14 cellular contexts compared by ENCODE assay signal in genomic region chr14:63551338-63551737, GRCh38. TPM values are rescaled to one million over a fixed set of nuclear protein-coding genes. Genes with fewer than 3 reads are reported as not detected.
A peak's percentile ranks its signal among the peaks of the same experiment; 100 is the strongest.
DNase-seq lines count a peak whose midpoint lies in the region; ATAC-seq and TF ChIP-seq lines count a peak whose summit lies in the region.
"Had no signal": no experiment of that assay in that cellular context is flagged by ENCODE, and none has a peak within 500 bp of the region (broad histone marks: within the 10 kb centered on the region; RNA-seq: fewer than 3 reads in every experiment).

No MANE protein-coding gene starts in this region.

- 73% methylated on average over 3 of the region's 3 CpGs for WGBS in SK-N-SH (ENCODE audit: low lambda C conversion rate)
- WGBS in right lobe of liver (ENCODE audit: insufficient coverage, low coverage, low lambda C conversion rate, missing lambda C conversion rate), result 79% methylated on average over 3 of the region's 3 CpGs

- H4K20me1 ChIP-seq in SK-N-SH (ENCODE audit: insufficient read depth), result no peaks in the 10 kb centered on the region

- no peak overlapping the region for H3K9ac ChIP-seq in SK-N-SH
- H3K9ac ChIP-seq in skeletal muscle satellite cell (ENCODE audit: low read depth, low read length), result no peak overlapping the region

- TF ChIP-seq EP300 in SK-N-SH (IDR thresholded peaks at IDR 0.05; ENCODE audit: borderline replicate concordance in 1 of 2, low read depth in 1 of 2, low read length in 1 of 2), result no peak

- no peaks in the 10 kb centered on the region for H3K4me1 ChIP-seq in SK-N-SH (ENCODE audit: control insufficient read depth in 1 of 2, insufficient read depth in 2 of 2, low read depth in 1 of 2, low read length in 1 of 2)
- H3K4me1 ChIP-seq in skeletal muscle satellite cell (ENCODE audit: control insufficient read depth, insufficient read depth, low read length), result peaks cover 8% of the 10 kb centered on the region
- no peaks in the 10 kb centered on the region for H3K4me1 ChIP-seq in right lobe of liver
- H3K4me1 ChIP-seq: SJCRH30 had no signal

- intact Hi-C loops in right lobe of liver (cut with DNase I), result no loop called here

- no peak for TF ChIP-seq CTCF in SK-N-SH (IDR thresholded peaks at IDR 0.05)
- no peak for TF ChIP-seq CTCF in fibroblast of mammary gland (conservative IDR thresholded peaks at IDR 0.05; ENCODE audit: control insufficient read depth, insufficient read depth, low read depth, low read length)
- no peak for TF ChIP-seq CTCF in right lobe of liver (IDR thresholded peaks at IDR 0.05)

- H3K79me2 ChIP-seq in SK-N-SH (ENCODE audit: insufficient read depth), result no peaks in the 10 kb centered on the region

- H3K27me3 ChIP-seq in SK-N-SH (ENCODE audit: insufficient read depth) (no peaks in the 10 kb centered on the region), skeletal muscle satellite cell (ENCODE audit: control insufficient read depth, insufficient read depth, low read length) (no peaks in the 10 kb centered on the region), right lobe of liver (no peaks in the 10 kb centered on the region)
- H3K27me3 ChIP-seq: SJCRH30 had no signal

- H3K4me3 ChIP-seq in SK-N-SH (ENCODE audit: low read depth in 2 of 2, low read length in 1 of 2) (no peak overlapping the region), fibroblast of mammary gland (ENCODE audit: control insufficient read depth, low read depth, low read length) (no peak overlapping the region), skeletal muscle satellite cell (ENCODE audit: low read length) (no peak overlapping the region), right lobe of liver (no peak overlapping the region)
- H3K4me3 ChIP-seq: SJCRH30 had no signal

- POLR2A ChIA-PET in SK-N-SH (lab: Yijun Ruan, JAX), result no interaction called here

- no peak for TF ChIP-seq RAD21 in SK-N-SH (IDR thresholded peaks at IDR 0.05; ENCODE audit: low read length)

- H2AFZ ChIP-seq in SK-N-SH (ENCODE audit: low read depth), result peak overlapping the region; percentile 53; the same call in 1 of the 2 replicates

- peaks cover 7% of the 10 kb centered on the region for H3F3A ChIP-seq in SK-N-SH (replicated peaks; ENCODE audit: insufficient read depth)

- H3K36me3 ChIP-seq in SK-N-SH (replicated peaks in 1 of 2; ENCODE audit: control insufficient read depth in 1 of 2, insufficient read depth in 2 of 2, low read length in 1 of 2) (no peaks in the 10 kb centered on the region), skeletal muscle satellite cell (ENCODE audit: insufficient read depth, low read length) (no peaks in the 10 kb centered on the region), right lobe of liver (no peaks in the 10 kb centered on the region)
- H3K36me3 ChIP-seq: SJCRH30, WERI-Rb-1 had no signal

- no peak for TF ChIP-seq POLR2A in right lobe of liver (IDR thresholded peaks at IDR 0.05)

- no peak overlapping the region for H3K4me2 ChIP-seq in SK-N-SH
- peak overlapping the region; percentile 57 for H3K4me2 ChIP-seq in skeletal muscle satellite cell (ENCODE audit: low read length)

- H3K27ac ChIP-seq in SK-N-SH (ENCODE audit: low read depth in 2 of 2, low read length in 1 of 2) (no peak overlapping the region), right lobe of liver (no peak overlapping the region)
- H3K27ac ChIP-seq: 22Rv1, SJCRH30, WERI-Rb-1 had no signal

- ATAC-seq in SK-N-SH treated with all-trans-retinoic acid at 6 μM for 48 hours (no peak; the same call in 2 of the 3 replicates), HG03565 (IDR thresholded peaks at IDR 0.05; ENCODE audit: unreplicated experiment) (no peak), right lobe of liver (no peak)

- no peaks in the 10 kb centered on the region for H3K9me2 ChIP-seq in SK-N-SH

- H3K9me3 ChIP-seq in SK-N-SH, result no peaks in the 10 kb centered on the region
- no peaks in the 10 kb centered on the region for H3K9me3 ChIP-seq in skeletal muscle satellite cell (replicated peaks; ENCODE audit: low read length)
- no peaks in the 10 kb centered on the region for H3K9me3 ChIP-seq in right lobe of liver
- H3K9me3 ChIP-seq: SJCRH30 had no signal

- no peak for DNase-seq in SK-N-SH
- peak; percentile 60 for DNase-seq in NCI-H226
- DNase-seq in fibroblast of mammary gland (ENCODE audit: low read depth), result peak; percentile 78
- no peak for DNase-seq in cerebellar nuclear complex (lab: John Stamatoyannopoulos, UW)
- DNase-seq in right lobe of liver, result no peak
- DNase-seq: COR-L47; cortex of kidney; NK-92 treated with Interleukin-12 subunit alpha and Interleukin-12 subunit beta, amount 100 ng/mL, for 24 hours; SJCRH30; WERI-Rb-1 had no signal

- CTCF ChIA-PET in SK-N-SH (lab: Yijun Ruan, JAX), result interaction anchor here (0.8 to 1.4 kb wide), 4 partner anchors 8 to 180 kb away, joined by 3 to 7 read pairs (median 4); partner anchors contain the start of gene PPP2R5E

TF ChIP-seq in SK-N-SH, 30 proteins besides CTCF, POLR2A, EP300 and RAD21:
- TF ChIP-seq SIN3A (IDR thresholded peaks at IDR 0.05; ENCODE audit: borderline replicate concordance, low read depth, low read length), result no peak
- no peak for TF ChIP-seq MXI1 (IDR thresholded peaks at IDR 0.05; ENCODE audit: low read depth, low read length)
- TF ChIP-seq FOSL2 (IDR thresholded peaks at IDR 0.05; ENCODE audit: borderline replicate concordance, low read depth), result peak; percentile 24; the same call in 1 of the 2 replicates

TF ChIP-seq in SK-N-SH treated with all-trans-retinoic acid at 6 μM for 48 hours, 23 proteins besides CTCF, POLR2A, EP300 and RAD21:
- TF ChIP-seq ZNF8 (CRISPR knock-in tag; IDR thresholded peaks at IDR 0.05) (no peak), ZNF70 (CRISPR knock-in tag; IDR thresholded peaks at IDR 0.05) (no peak), TOX (CRISPR knock-in tag; IDR thresholded peaks at IDR 0.05; ENCODE audit: borderline replicate concordance) (no peak)

RNA-seq across cellular contexts. Expression of gene PPP2R5E, which starts 8.2 kb away (rescaled TPM):
- polyA plus RNA-seq in SK-N-SH (2012; rRNA removed), result 4.0 and 4.4 TPM in 2 replicates
- polyA plus RNA-seq in SK-N-SH (2012; cell fraction: cytosol; rRNA removed), result 10.4 and 12.2 TPM in 2 replicates
- 6.7 and 7.0 TPM in 2 replicates for polyA plus RNA-seq in SK-N-SH (2012; cell fraction: nucleus; rRNA removed)
- 19.8 and 21.6 TPM in 2 replicates for total RNA-seq in skeletal muscle satellite cell (2012; rRNA removed)
- total RNA-seq in right lobe of liver, result 10 to 100 TPM; 12.5 to 34.8 (median 18.2) TPM

Comparison
In these comparisons a context has a peak if more than half of its experiments do, and no peak if none do; other contexts are left out.
1. DNase-seq: peak in NCI-H226 (single experiment) and fibroblast of mammary gland (single experiment); none in SK-N-SH (single experiment), cerebellar nuclear complex (0 of 2) and right lobe of liver (0 of 3).